ENCODE assay signal across 1 cellular context in genomic region chrX:143633530-143634372, GRCh38.
TF ChIP-seq lines count a peak whose summit lies in the region.

No MANE protein-coding gene starts in this region.

TF ChIP-seq in GM23338, 12 proteins besides CTCF, POLR2A, EP300 and RAD21 (continued from another document):
- no peak for TF ChIP-seq ZNF462 (CRISPR knock-in tag; IDR thresholded peaks at IDR 0.05)
- no peak for TF ChIP-seq ETS1 (IDR thresholded peaks at IDR 0.05)
- TF ChIP-seq POLR2AphosphoS5 (IDR thresholded peaks at IDR 0.05; ENCODE audit: low read depth): no peak
- no peak for TF ChIP-seq NANOG (IDR thresholded peaks at IDR 0.05; ENCODE audit: borderline replicate concordance)
- no peak for TF ChIP-seq ZNF331 (CRISPR knock-in tag; IDR thresholded peaks at IDR 0.05; ENCODE audit: low read depth)
- TF ChIP-seq STAT1 (IDR thresholded peaks at IDR 0.05; ENCODE audit: unreplicated experiment): no peak
- no peak for TF ChIP-seq CREB1 (CRISPR knock-in tag; IDR thresholded peaks at IDR 0.05; ENCODE audit: low read depth)
- no peak for TF ChIP-seq JUNB (IDR thresholded peaks at IDR 0.05; ENCODE audit: unreplicated experiment)
- TF ChIP-seq EZH2 (IDR thresholded peaks at IDR 0.05; ENCODE audit: low read depth, unreplicated experiment): no peak
- no peak for TF ChIP-seq EZH2phosphoT487 (IDR thresholded peaks at IDR 0.05; ENCODE audit: unreplicated experiment)
